ENCODE assay signal across 1 cellular context in genomic region chr12:113911971-113912760, GRCh38.
TF ChIP-seq lines count a peak whose summit lies in the region.

No MANE protein-coding gene starts in this region.

TF ChIP-seq in IMR-90, 13 proteins besides CTCF, POLR2A, EP300 and RAD21 (continued from another document):
- TF ChIP-seq USF2 (IDR thresholded peaks at IDR 0.05; ENCODE audit: low read depth, low read length) (no peak), MAFK (IDR thresholded peaks at IDR 0.05; ENCODE audit: low read depth, low read length) (no peak), BHLHE40 (IDR thresholded peaks at IDR 0.05; ENCODE audit: low read depth, low read length) (no peak), MAZ (IDR thresholded peaks at IDR 0.05; ENCODE audit: borderline replicate concordance, low read depth, low read length) (no peak), RCOR1 (IDR thresholded peaks at IDR 0.05; ENCODE audit: insufficient replicate concordance, low read length) (no peak), ELK1 (IDR thresholded peaks at IDR 0.05; ENCODE audit: borderline replicate concordance, low read depth, low read length) (no peak), MXI1 (IDR thresholded peaks at IDR 0.05; ENCODE audit: borderline replicate concordance, low read depth, low read length) (no peak), SMC3 (IDR thresholded peaks at IDR 0.05; ENCODE audit: low read depth, low read length) (no peak), FOS (IDR thresholded peaks at IDR 0.05; ENCODE audit: low read depth, low read length) (no peak)
